Comparison of ENCODE assay signal across 1 cellular context in genomic region chr4:123037809-123038208, GRCh38.
TF ChIP-seq lines count a peak whose summit lies in the region.

No MANE protein-coding gene starts in this region.

TF ChIP-seq in HepG2, 621 proteins besides CTCF, POLR2A, EP300 and RAD21 (continued from another document):
- peak; percentile 22; the same call in 1 of the 2 replicates for TF ChIP-seq ARID5B (CRISPR knock-in tag; IDR thresholded peaks at IDR 0.05)
- TF ChIP-seq CREM (IDR thresholded peaks at IDR 0.05), result peak; percentile 40; the same call in 1 of the 2 replicates
- no peak for TF ChIP-seq CREM (CRISPR knock-in tag; IDR thresholded peaks at IDR 0.05)
- no peak for TF ChIP-seq ZNF580 (CRISPR knock-in tag; IDR thresholded peaks at IDR 0.05; ENCODE audit: borderline replicate concordance, low read depth)
- TF ChIP-seq ZNF18 (CRISPR knock-in tag; IDR thresholded peaks at IDR 0.05; ENCODE audit: insufficient replicate concordance), result no peak
- no peak for TF ChIP-seq ZNF589 (CRISPR knock-in tag; conservative IDR thresholded peaks at IDR 0.05)
- peak; percentile 99 for TF ChIP-seq BCL6 (CRISPR knock-in tag; IDR thresholded peaks at IDR 0.05)
- TF ChIP-seq ISL2 (CRISPR knock-in tag; IDR thresholded peaks at IDR 0.05), result 0 out of 2 replicates have a peak, but pooled peaks have one; percentile 46
